ENCODE assay signal across 8 cellular contexts in genomic region chr1:11337536-11338350, GRCh38.
DNase-seq lines count a peak whose midpoint lies in the region; ATAC-seq, FAIRE-seq and TF ChIP-seq lines count a peak whose summit lies in the region.

No MANE protein-coding gene starts in this region.

- H3K27ac ChIP-seq in GM12878 (ENCODE audit: control insufficient read depth, insufficient read depth) (no peak overlapping the region), lower lobe of right lung (no peak overlapping the region)

- no peaks in the 10 kb centered on the region for H3K79me2 ChIP-seq in GM12878 (ENCODE audit: control insufficient read depth, insufficient read depth, low read length)

- in situ Hi-C loops in GM12878 (cut with MboI): no loop called here

- intact Hi-C loops in GM12878 (cut with micrococcal nuclease; ENCODE audit: unreplicated experiment) (no loop called here), lower lobe of right lung (cut with DNase I) (no loop called here)

- H2AFZ ChIP-seq in GM12878 (ENCODE audit: control insufficient read depth, low read depth, low read length): no peak overlapping the region

- POLR2A ChIA-PET in GM12878 (lab: Charles Lee): no interaction called here

- RAD21 ChIA-PET in GM12878 (lab: Charles Lee; ENCODE audit: unreplicated experiment): no interaction called here

- H3K4me3 ChIP-seq in GM12878 (no peak overlapping the region), lower lobe of right lung (no peak overlapping the region)

- H3K4me2 ChIP-seq in GM12878 (ENCODE audit: control insufficient read depth, insufficient read depth): no peak overlapping the region

- DNase-seq in NCI-H1694 (lab: John Stamatoyannopoulos, UW): peak; percentile 31
- DNase-seq in UCSD-AML1 (lab: John Stamatoyannopoulos, UW; ENCODE audit: unreplicated experiment): peak; percentile 60
- no peak for DNase-seq in GM12878 (ENCODE audit: low read depth, low spot score)
- peak; percentile 55 for DNase-seq in lower lobe of right lung
- peak; percentile 29 to 55 for DNase-seq in stimulated activated CD8-positive, alpha-beta memory T cell treated with anti-CD3 and anti-CD28 coated beads, Interleukin-7, amount 100 ng/mL, for 1 hour (ENCODE audit: low read depth in 2 of 2)
- no peak for DNase-seq in hepatic stellate cell (ENCODE audit: low spot score)

- H3K36me3 ChIP-seq in GM12878 (ENCODE audit: control insufficient read depth in 2 of 2, insufficient read depth in 2 of 2, low read length in 1 of 2) (no peaks in the 10 kb centered on the region), lower lobe of right lung (no peaks in the 10 kb centered on the region)

- H3K4me1 ChIP-seq in GM12878 (ENCODE audit: control insufficient read depth, insufficient read depth, low read length) (peaks cover 16% of the 10 kb centered on the region), lower lobe of right lung (no peaks in the 10 kb centered on the region)

- CTCF ChIA-PET in GM12878 (lab: Yijun Ruan, JAX): interaction anchor here (0.6 to 1.3 kb wide), 3 partner anchors 13 to 308 kb away, joined by 3 to 4 read pairs (median 4); no protein-coding TSS in a partner anchor

- 35% methylated on average over 18 of the region's 19 CpGs for WGBS in GM12878 (ENCODE audit: insufficient coverage, insufficient replicate concordance, low lambda C conversion rate, missing lambda C conversion rate)

- no peak for TF ChIP-seq EP300 in GM12878 (IDR thresholded peaks at IDR 0.05; ENCODE audit: borderline replicate concordance in 1 of 2, control insufficient read depth in 1 of 2, low read depth in 2 of 2, low read length in 2 of 2)

- BruUV-seq in GM12878 (replicated peaks; lab: Mats Ljungman, UMichigan): no TSS peak

- no peaks in the 10 kb centered on the region for H3K9me3 ChIP-seq in GM12878 (replicated peaks; ENCODE audit: control insufficient read depth, insufficient read depth, low read length)
- no peaks in the 10 kb centered on the region for H3K9me3 ChIP-seq in lower lobe of right lung

- SMC1A ChIA-PET in GM12878 (lab: Charles Lee; ENCODE audit: uncharacterized antibody, unreplicated experiment): no interaction called here

- H3K27me3 ChIP-seq in GM12878 (replicated peaks in 1 of 2; ENCODE audit: control insufficient read depth in 2 of 2, insufficient read depth in 2 of 2, low read length in 1 of 2) (peaks cover 0 to 3% of the 10 kb centered on the region in 2 experiments; a peak in 2 of 4 replicates), lower lobe of right lung (ENCODE audit: low read depth) (peaks cover 26% of the 10 kb centered on the region)

- no peaks in the 10 kb centered on the region; the same call in 1 of the 2 replicates for H4K20me1 ChIP-seq in GM12878 (ENCODE audit: control insufficient read depth, insufficient read depth)

- ATAC-seq in GM12878 (peak; percentile 74), lower lobe of right lung (peak; percentile 34 to 44), HG03565 (IDR thresholded peaks at IDR 0.05; ENCODE audit: unreplicated experiment) (no peak)

- TF ChIP-seq RAD21 in GM12878 (IDR thresholded peaks at IDR 0.05; ENCODE audit: insufficient read depth, low read depth, low read length): peak; percentile 50

- FAIRE-seq in GM12878 (lab: Jason Lieb, UNC): peak; percentile 62

- peak; percentile 77 for TF ChIP-seq CTCF in GM12873 (IDR thresholded peaks at IDR 0.05; ENCODE audit: insufficient read depth, low read depth, low read length, missing control alignments)
- TF ChIP-seq CTCF in GM12878 (IDR thresholded peaks at IDR 0.05 in 2 of 3, conservative IDR thresholded peaks at IDR 0.05 in 1 of 3; ENCODE audit: control insufficient read depth in 2 of 3, extremely low read depth in 1 of 3, insufficient read depth in 1 of 3, low read depth in 3 of 3, low read length in 3 of 3): peak; percentile 68 to 89 (median 87)
- peak; percentile 69 for TF ChIP-seq CTCF in lower lobe of right lung (IDR thresholded peaks at IDR 0.05)

- no peak for TF ChIP-seq POLR2A in GM12878 (IDR thresholded peaks at IDR 0.05; ENCODE audit: low read depth, low read length)

- H3K9ac ChIP-seq in GM12878 (ENCODE audit: control insufficient read depth, insufficient read depth, low read length): no peak overlapping the region

TF ChIP-seq in GM12878, 131 proteins besides CTCF, POLR2A, EP300 and RAD21:
- TF ChIP-seq, protein P1, sequence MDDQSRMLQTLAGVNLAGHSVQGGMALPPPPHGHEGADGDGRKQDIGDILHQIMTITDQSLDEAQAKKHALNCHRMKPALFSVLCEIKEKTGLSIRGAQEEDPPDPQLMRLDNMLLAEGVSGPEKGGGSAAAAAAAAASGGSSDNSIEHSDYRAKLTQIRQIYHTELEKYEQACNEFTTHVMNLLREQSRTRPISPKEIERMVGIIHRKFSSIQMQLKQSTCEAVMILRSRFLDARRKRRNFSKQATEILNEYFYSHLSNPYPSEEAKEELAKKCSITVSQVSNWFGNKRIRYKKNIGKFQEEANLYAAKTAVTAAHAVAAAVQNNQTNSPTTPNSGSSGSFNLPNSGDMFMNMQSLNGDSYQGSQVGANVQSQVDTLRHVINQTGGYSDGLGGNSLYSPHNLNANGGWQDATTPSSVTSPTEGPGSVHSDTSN (IDR thresholded peaks at IDR 0.05; ENCODE audit: insufficient replicate concordance, low read depth, low read length): no peak
- TF ChIP-seq, protein P2, sequence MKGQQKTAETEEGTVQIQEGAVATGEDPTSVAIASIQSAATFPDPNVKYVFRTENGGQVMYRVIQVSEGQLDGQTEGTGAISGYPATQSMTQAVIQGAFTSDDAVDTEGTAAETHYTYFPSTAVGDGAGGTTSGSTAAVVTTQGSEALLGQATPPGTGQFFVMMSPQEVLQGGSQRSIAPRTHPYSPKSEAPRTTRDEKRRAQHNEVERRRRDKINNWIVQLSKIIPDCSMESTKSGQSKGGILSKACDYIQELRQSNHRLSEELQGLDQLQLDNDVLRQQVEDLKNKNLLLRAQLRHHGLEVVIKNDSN (IDR thresholded peaks at IDR 0.05; ENCODE audit: borderline replicate concordance, extremely low read length, insufficient read depth, low read depth, low read length): no peak
- TF ChIP-seq CHD4 (IDR thresholded peaks at IDR 0.05): no peak
- no peak for TF ChIP-seq CHD2 (IDR thresholded peaks at IDR 0.05; ENCODE audit: borderline replicate concordance, low read depth, low read length)
- no peak for TF ChIP-seq NFYA (IDR thresholded peaks at IDR 0.05; ENCODE audit: borderline replicate concordance, low read depth, low read length)
- TF ChIP-seq SMC3 (IDR thresholded peaks at IDR 0.05; ENCODE audit: borderline replicate concordance, low read length): peak; percentile 64
- TF ChIP-seq YY1 (IDR thresholded peaks at IDR 0.05; ENCODE audit: low read depth, low read length): 0 out of 2 replicates have a peak, but pooled peaks have one; percentile 37

Comparison
In these comparisons a context has a peak if more than half of its experiments do, and no peak if none do; other contexts are left out.
1. DNase-seq: peak in NCI-H1694 (single experiment), UCSD-AML1 (single experiment), lower lobe of right lung (single experiment) and stimulated activated CD8-positive, alpha-beta memory T cell treated with anti-CD3 and anti-CD28 coated beads, Interleukin-7, amount 100 ng/mL, for 1 hour (2 of 2); none in GM12878 (single experiment) and hepatic stellate cell (single experiment).
2. Peak in every context shown above with its lines, with median percentiles within 50 percentile points of each other: CTCF ChIP-seq.